ENCODE assay signal across 22 cellular contexts in genomic region chr12:94284046-94284445, GRCh38.
"Had no signal": no experiment of that assay in that cellular context is flagged by ENCODE, and none has a peak within 500 bp of the region (broad histone marks: within the 10 kb centered on the region; RNA-seq: fewer than 3 reads in every experiment).

No MANE protein-coding gene starts in this region.

- H3K4me3 ChIP-seq: esophagus muscularis mucosa, gastroesophageal sphincter, lung, psoas muscle, spleen, thyroid gland had no signal

- H3K27ac Mint-ChIP-seq: type B pancreatic cell had no signal

- H3K9me3 ChIP-seq: esophagus muscularis mucosa, gastroesophageal sphincter, neutrophil, psoas muscle, spleen, thyroid gland had no signal

- H3K27me3 Mint-ChIP-seq: naive B cell had no signal

- H3K4me3 Mint-ChIP-seq: type B pancreatic cell had no signal

- H3K36me3 Mint-ChIP-seq: type B pancreatic cell had no signal

- H3K36me3 ChIP-seq: thyroid gland had no signal

- H3K4me1 ChIP-seq: psoas muscle had no signal

- DNase-seq: effector memory CD4-positive, alpha-beta T cell; foreskin fibroblast; glutamatergic neuron; kidney; left colon; left ventricle myocardium superior; mesendoderm; naive B cell; psoas muscle; retina; spleen; stimulated activated CD4-positive, alpha-beta T cell treated with anti-CD3 and anti-CD28 coated beads, Interleukin-2, amount 100 ng/mL, for 24 hours; stimulated activated CD4-positive, alpha-beta T cell treated with anti-CD3 and anti-CD28 coated beads, Interleukin-4, amount 100 ng/mL, for 4 hours; stimulated activated naive CD4-positive, alpha-beta T cell treated with Interleukin-2 at 50 U/mL for 16 hours; thyroid gland had no signal

- H3K9me3 Mint-ChIP-seq: naive B cell, type B pancreatic cell had no signal

- H3K27me3 ChIP-seq: esophagus muscularis mucosa, gastroesophageal sphincter, neutrophil, spleen, thyroid gland had no signal

- ATAC-seq: gastroesophageal sphincter, left colon, left ventricle myocardium superior, psoas muscle, sciatic nerve had no signal

- H3K27ac ChIP-seq: epithelial cell of prostate, esophagus muscularis mucosa, gastroesophageal sphincter, psoas muscle, thyroid gland had no signal
